ENCODE assay signal across 30 cellular contexts in genomic region chr19:5117421-5117820, GRCh38.
"Had no signal": no experiment of that assay in that cellular context is flagged by ENCODE, and none has a peak within 500 bp of the region (broad histone marks: within the 10 kb centered on the region; RNA-seq: fewer than 3 reads in every experiment).

No MANE protein-coding gene starts in this region.

- FAIRE-seq: frontal cortex had no signal

- H3K4me3 Mint-ChIP-seq: activated B cell treated with CpG ODN at 0.5 μM for 24 hours; activated CD4-positive, alpha-beta T cell treated with anti-CD3 and anti-CD28 coated beads for 36 hours; activated naive CD4-positive, alpha-beta T cell treated with anti-CD3 and anti-CD28 coated beads, Interleukin-2, amount 50 U/mL, for 24 hours; activated T-cell treated with anti-CD3 and anti-CD28 coated beads, Interleukin-2, amount 50 U/mL, for 72 hours; effector memory CD8-positive, alpha-beta T cell; mesothelial cell of epicardium; natural killer cell; type B pancreatic cell had no signal

- H3K4me1 Mint-ChIP-seq: activated CD4-positive, alpha-beta T cell treated with anti-CD3 and anti-CD28 coated beads for 36 hours had no signal

- H3K27ac ChIP-seq: body of pancreas, colonic mucosa, dorsolateral prefrontal cortex, esophagus muscularis mucosa, hepatocyte, spleen, thoracic aorta had no signal

- H3K4me2 ChIP-seq: hepatocyte had no signal

- H3K27me3 Mint-ChIP-seq: activated B cell treated with CpG ODN at 0.5 μM for 24 hours; activated CD4-positive, alpha-beta T cell treated with anti-CD3 and anti-CD28 coated beads for 36 hours; activated naive CD4-positive, alpha-beta T cell treated with anti-CD3 and anti-CD28 coated beads, Interleukin-2, amount 50 U/mL, for 24 hours; effector memory CD8-positive, alpha-beta T cell; progenitor cell of endocrine pancreas; type B pancreatic cell had no signal

- H3K79me2 ChIP-seq: hepatocyte had no signal

- H3K9me3 ChIP-seq: body of pancreas, colonic mucosa, esophagus muscularis mucosa, thoracic aorta had no signal

- H3K4me3 ChIP-seq: body of pancreas, colonic mucosa, dorsolateral prefrontal cortex, esophagus muscularis mucosa, hepatocyte, spleen, thoracic aorta had no signal

- H3K27me3 ChIP-seq: body of pancreas, colonic mucosa, dorsolateral prefrontal cortex, esophagus muscularis mucosa, hepatocyte, spleen had no signal

- H3K4me1 ChIP-seq: colonic mucosa had no signal

- H3K27ac Mint-ChIP-seq: activated B cell treated with CpG ODN at 0.5 μM for 24 hours; activated CD4-positive, alpha-beta T cell treated with anti-CD3 and anti-CD28 coated beads for 36 hours; activated naive CD4-positive, alpha-beta T cell treated with anti-CD3 and anti-CD28 coated beads, Interleukin-2, amount 50 U/mL, for 24 hours; activated T-cell treated with anti-CD3 and anti-CD28 coated beads, Interleukin-2, amount 50 U/mL, for 72 hours; mesothelial cell of epicardium; progenitor cell of endocrine pancreas; type B pancreatic cell had no signal

- H3K9me3 Mint-ChIP-seq: activated B cell treated with CpG ODN at 0.5 μM for 24 hours; activated naive CD4-positive, alpha-beta T cell treated with anti-CD3 and anti-CD28 coated beads, Interleukin-2, amount 50 U/mL, for 24 hours; activated T-cell treated with anti-CD3 and anti-CD28 coated beads, Interleukin-2, amount 50 U/mL, for 72 hours; effector memory CD8-positive, alpha-beta T cell; type B pancreatic cell had no signal

- DNase-seq: activated B cell treated with CpG ODN at 0.5 μM for 24 hours; activated CD4-positive, alpha-beta T cell treated with anti-CD3 and anti-CD28 coated beads for 36 hours; activated CD4-positive, alpha-beta T cell treated with anti-CD3 and anti-CD28 coated beads, Interleukin-2, amount 50 U/mL, for 4 hours; activated CD8-positive, alpha-beta memory T cell treated with anti-CD3 and anti-CD28 coated beads for 24 hours; activated CD8-positive, alpha-beta memory T cell treated with anti-CD3 and anti-CD28 coated beads, Interleukin-2, amount 50 U/mL, for 48 hours; activated gamma-delta T cell; activated T-cell treated with anti-CD3 and anti-CD28 coated beads, Interleukin-2, amount 50 U/mL, for 72 hours; anterior cingulate cortex; body of pancreas; central memory CD4-positive, alpha-beta T cell; colonic mucosa; dorsolateral prefrontal cortex; effector memory CD8-positive, alpha-beta T cell; glutamatergic neuron; left ventricle myocardium superior; mammary epithelial cell; natural killer cell; retina; spleen; stimulated activated CD4-positive, alpha-beta T cell treated with anti-CD3 and anti-CD28 coated beads, Interleukin-4, amount 100 ng/mL, for 1 hour; stimulated activated naive CD4-positive, alpha-beta T cell treated with Interleukin-2 at 50 U/mL for 16 hours; T-helper 9 cell had no signal

- H2AFZ ChIP-seq: hepatocyte had no signal

- H3K36me3 ChIP-seq: colonic mucosa had no signal

- ATAC-seq: activated CD4-positive, alpha-beta T cell treated with anti-CD3 and anti-CD28 coated beads for 36 hours; activated T-cell treated with anti-CD3 and anti-CD28 coated beads, Interleukin-2, amount 50 U/mL, for 72 hours; body of pancreas; effector memory CD8-positive, alpha-beta T cell; left ventricle myocardium superior; natural killer cell had no signal
